13 cellular contexts compared by ENCODE assay signal in genomic region chr5:59591162-59591561, GRCh38.
A peak's percentile ranks its signal among the peaks of the same experiment; 100 is the strongest.
DNase-seq lines count a peak whose midpoint lies in the region; ATAC-seq, FAIRE-seq and TF ChIP-seq lines count a peak whose summit lies in the region.
"Had no signal": no experiment of that assay in that cellular context is flagged by ENCODE, and none has a peak within 500 bp of the region (broad histone marks: within the 10 kb centered on the region; RNA-seq: fewer than 3 reads in every experiment).

No MANE protein-coding gene starts in this region.

- no peaks in the 10 kb centered on the region for H3K36me3 Mint-ChIP-seq in CD8-positive, alpha-beta T cell

- H3K4me3 ChIP-seq in mucosa of descending colon, result no peak overlapping the region
- no peak overlapping the region for H3K4me3 ChIP-seq in CD8-positive, alpha-beta T cell (ENCODE audit: low read depth, low read length)
- H3K4me3 ChIP-seq: right atrium auricular region had no signal

- no peak overlapping the region for H3K27ac Mint-ChIP-seq in CD8-positive, alpha-beta T cell

- no peak for FAIRE-seq in HTR-8/SVneo (lab: Jason Lieb, UNC)

- no peak for TF ChIP-seq CTCF in mucosa of descending colon (IDR thresholded peaks at IDR 0.05)
- no peak for TF ChIP-seq CTCF in CD8-positive, alpha-beta T cell (IDR thresholded peaks at IDR 0.05)

- peak; percentile 93 for ATAC-seq in GM18508 (IDR thresholded peaks at IDR 0.05; ENCODE audit: insufficient read depth, unreplicated experiment)
- peak; percentile 82 for ATAC-seq in GM21723 (IDR thresholded peaks at IDR 0.05; ENCODE audit: unreplicated experiment)
- peak; percentile 83 for ATAC-seq in HG03575 (IDR thresholded peaks at IDR 0.05; ENCODE audit: extremely low read depth, insufficient number of reproducible peaks, low FRiP score, unreplicated experiment)
- ATAC-seq in mucosa of descending colon, result peak; percentile 80
- ATAC-seq in CD8-positive, alpha-beta T cell, result no peak

- no peak overlapping the region for H3K4me3 Mint-ChIP-seq in CD8-positive, alpha-beta T cell

- CTCF ChIA-PET in CD8-positive, alpha-beta T cell (lab: Charles Lee), result no interaction called here

- no peaks in the 10 kb centered on the region for H3K36me3 ChIP-seq in mucosa of descending colon (ENCODE audit: low read depth)
- no peaks in the 10 kb centered on the region for H3K36me3 ChIP-seq in CD8-positive, alpha-beta T cell (ENCODE audit: insufficient read depth, low read length)
- H3K36me3 ChIP-seq: right atrium auricular region had no signal

- intact Hi-C loops in mucosa of descending colon (cut with DNase I, micrococcal nuclease), result no loop called here
- intact Hi-C loops in CD8-positive, alpha-beta T cell (cut with DNase I, micrococcal nuclease), result no loop called here

- H3K9me3 ChIP-seq in mucosa of descending colon, result no peaks in the 10 kb centered on the region
- no peaks in the 10 kb centered on the region for H3K9me3 ChIP-seq in CD8-positive, alpha-beta T cell (ENCODE audit: low read length)
- H3K9me3 ChIP-seq: right atrium auricular region had no signal

- H3K4me1 Mint-ChIP-seq in CD8-positive, alpha-beta T cell (ENCODE audit: low read depth), result no peaks in the 10 kb centered on the region

- DNase-seq in mucosa of descending colon (no peak), ecto neural progenitor cell (ENCODE audit: low spot score) (no peak), SKM-1 (lab: John Stamatoyannopoulos, UW; ENCODE audit: unreplicated experiment) (no peak), HTR-8/SVneo (ENCODE audit: insufficient read length, low spot score) (no peak)
- no peak for DNase-seq in CD8-positive, alpha-beta T cell
- DNase-seq: activated T-cell treated with anti-CD3 and anti-CD28 coated beads for 4 hours; DMS79; NCI-H1105; stimulated activated naive CD4-positive, alpha-beta T cell treated with Interleukin-2 at 50 U/mL for 16 hours had no signal

- peaks cover 11% of the 10 kb centered on the region for H3K4me1 ChIP-seq in mucosa of descending colon (ENCODE audit: low read depth)
- H3K4me1 ChIP-seq in CD8-positive, alpha-beta T cell (ENCODE audit: insufficient read depth, low read length), result no peaks in the 10 kb centered on the region

- POLR2A ChIA-PET in CD8-positive, alpha-beta T cell (lab: Charles Lee), result no interaction called here

- no peak overlapping the region for H3K27ac ChIP-seq in CD8-positive, alpha-beta T cell (ENCODE audit: low read depth, low read length)
- H3K27ac ChIP-seq: right atrium auricular region had no signal

- H3K27me3 Mint-ChIP-seq in CD8-positive, alpha-beta T cell (ENCODE audit: low read depth), result no peaks in the 10 kb centered on the region

- no peaks in the 10 kb centered on the region for H3K27me3 ChIP-seq in CD8-positive, alpha-beta T cell (ENCODE audit: insufficient read depth, low read length)
- H3K27me3 ChIP-seq: right atrium auricular region had no signal

- no peaks in the 10 kb centered on the region for H3K9me3 Mint-ChIP-seq in CD8-positive, alpha-beta T cell
